ENCODE assay signal across 8 cellular contexts in genomic region chr17:19648475-19649406, GRCh38. TPM values are rescaled to one million over a fixed set of nuclear protein-coding genes. Genes with fewer than 3 reads are reported as not detected.
DNase-seq lines count a peak whose midpoint lies in the region; FAIRE-seq and TF ChIP-seq lines count a peak whose summit lies in the region.

ALDH3A2 (plus strand) TSS chr17:19648751; CDS start chr17:19648972, 221 bp downstream.

- peak within 1 kb of the TSS; percentile 96 for H3K4me2 ChIP-seq in SK-N-SH

- H3K36me3 ChIP-seq in SK-N-SH (replicated peaks in 1 of 2; ENCODE audit: control insufficient read depth in 1 of 2, insufficient read depth in 2 of 2, low read length in 1 of 2) (no peaks in the 10 kb centered on the region), neutrophil (peaks cover 3% of the 10 kb centered on the region)

- H3K27me3 ChIP-seq in SK-N-SH (ENCODE audit: insufficient read depth) = no peaks in the 10 kb centered on the region
- no peaks in the 10 kb centered on the region for H3K27me3 ChIP-seq in neutrophil

- peaks cover 11% of the 10 kb centered on the region for H3K36me3 Mint-ChIP-seq in HFFc6 (ENCODE audit: low read depth)
- H3K36me3 Mint-ChIP-seq in activated naive CD4-positive, alpha-beta T cell treated with anti-CD3 and anti-CD28 coated beads, Interleukin-2, amount 10 ng/mL, durations not matched to agents 7 days and 5 days = peaks cover 16% of the 10 kb centered on the region

- peak within 1 kb of the TSS; percentile 98 for H3K27ac Mint-ChIP-seq in HFFc6
- peak within 1 kb of the TSS; percentile 85 for H3K27ac Mint-ChIP-seq in activated naive CD4-positive, alpha-beta T cell treated with anti-CD3 and anti-CD28 coated beads, Interleukin-2, amount 10 ng/mL, durations not matched to agents 7 days and 5 days

- H3K9me3 ChIP-seq in SK-N-SH (no peaks in the 10 kb centered on the region), neutrophil (no peaks in the 10 kb centered on the region)

- DNase-seq in GM10248 (ENCODE audit: extremely low spot score) (peak; percentile 99), HFFc6 (peak; percentile 88), NB4 (ENCODE audit: low read depth) (peak; percentile 99), SK-N-SH (peak; percentile 99), frontal cortex (ENCODE audit: low spot score in 2 of 2) (peak; percentile 98 to 99), substantia nigra (lab: John Stamatoyannopoulos, UW) (peak; percentile 88 to 99 (median 97))
- DNase-seq in activated naive CD4-positive, alpha-beta T cell treated with anti-CD3 and anti-CD28 coated beads, Interleukin-2, amount 10 ng/mL, durations not matched to agents 7 days and 5 days = peak; percentile 96

- no peak; a peak in 1 of 4 replicates for TF ChIP-seq EP300 in SK-N-SH (IDR thresholded peaks at IDR 0.05; ENCODE audit: borderline replicate concordance in 1 of 2, low read depth in 1 of 2, low read length in 1 of 2)

- H3K9ac ChIP-seq in SK-N-SH = peak within 1 kb of the TSS; percentile 65

- no peaks in the 10 kb centered on the region for H4K20me1 ChIP-seq in SK-N-SH (ENCODE audit: insufficient read depth)

- no peak for FAIRE-seq in frontal cortex (lab: Jason Lieb, UNC)

- H3K27ac ChIP-seq in SK-N-SH (ENCODE audit: low read depth in 2 of 2, low read length in 1 of 2) = peak within 1 kb of the TSS; percentile 52 to 89
- H3K27ac ChIP-seq in neutrophil = peak within 1 kb of the TSS; percentile 70
- peak within 1 kb of the TSS; percentile 99 for H3K27ac ChIP-seq in substantia nigra (ENCODE audit: low read depth, low read length, poor library complexity, severe bottlenecking)

- H3K4me1 ChIP-seq in SK-N-SH (ENCODE audit: control insufficient read depth in 1 of 2, insufficient read depth in 2 of 2, low read depth in 1 of 2, low read length in 1 of 2) = peaks cover 14 to 31% of the 10 kb centered on the region in 2 experiments
- H3K4me1 ChIP-seq in neutrophil (ENCODE audit: control insufficient read depth in 1 of 2, insufficient read depth in 1 of 2, low read depth in 1 of 2, low read length in 1 of 2) = peaks cover 16 to 20% of the 10 kb centered on the region in 2 experiments

- peaks cover 67% of the 10 kb centered on the region for H3K4me1 Mint-ChIP-seq in HFFc6 (ENCODE audit: low read depth)
- H3K4me1 Mint-ChIP-seq in activated naive CD4-positive, alpha-beta T cell treated with anti-CD3 and anti-CD28 coated beads, Interleukin-2, amount 10 ng/mL, durations not matched to agents 7 days and 5 days = peaks cover 38% of the 10 kb centered on the region

- H3K9me2 ChIP-seq in SK-N-SH = no peaks in the 10 kb centered on the region

- POLR2A ChIA-PET in GM10248 (lab: Yijun Ruan, JAX) = interaction anchor here (1.0 to 1.6 kb wide), 3 partner anchors 12 to 146 kb away, joined by 3 to 5 read pairs (median 4); no protein-coding TSS in a partner anchor
- POLR2A ChIA-PET in SK-N-SH (lab: Yijun Ruan, JAX) = interaction anchor here (1.0 to 1.4 kb wide), 8 partner anchors 23 to 399 kb away, joined by 3 to 12 read pairs (median 4); no protein-coding TSS in a partner anchor

- peak within 1 kb of the TSS; percentile 96 for H3K4me3 Mint-ChIP-seq in HFFc6
- peak within 1 kb of the TSS; percentile 92 for H3K4me3 Mint-ChIP-seq in activated naive CD4-positive, alpha-beta T cell treated with anti-CD3 and anti-CD28 coated beads, Interleukin-2, amount 10 ng/mL, durations not matched to agents 7 days and 5 days

- TF ChIP-seq CTCF in GM10248 (IDR thresholded peaks at IDR 0.05; ENCODE audit: control extremely low read depth, extremely low read depth, low read depth, missing control alignments) (peak; percentile 30), HFFc6 (IDR thresholded peaks at IDR 0.05) (peak; percentile 39), NB4 (IDR thresholded peaks at IDR 0.05; ENCODE audit: low read depth, low read length) (no peak), SK-N-SH (IDR thresholded peaks at IDR 0.05) (0 out of 2 replicates have a peak, but pooled peaks have one; percentile 18), neutrophil (IDR thresholded peaks at IDR 0.05) (peak; percentile 23)

- CTCF ChIA-PET in GM10248 (lab: Yijun Ruan, JAX) = interaction anchor here (1.0 to 5.6 kb wide), 17 partner anchors 8 to 286 kb away, joined by 3 to 26 read pairs (median 13); partner anchors contain the start of genes B9D1 and MAPK7
- CTCF ChIA-PET in SK-N-SH (lab: Yijun Ruan, JAX) = interaction anchor here (0.7 to 3.6 kb wide), 18 partner anchors 8 to 286 kb away, joined by 3 to 32 read pairs (median 5); partner anchors contain the start of genes B9D1 and SLC47A1
- CTCF ChIA-PET in activated naive CD4-positive, alpha-beta T cell treated with anti-CD3 and anti-CD28 coated beads, Interleukin-2, amount 10 ng/mL, durations not matched to agents 7 days and 5 days (lab: Charles Lee) = interaction anchor here (0.5 to 3.9 kb wide), 7 partner anchors 57 to 1385 kb away, joined by 3 to 23 read pairs (median 4); no protein-coding TSS in a partner anchor

- 0 out of 2 replicates have a peak, but pooled peaks have one; percentile 28 for TF ChIP-seq RAD21 in SK-N-SH (IDR thresholded peaks at IDR 0.05; ENCODE audit: low read length)

- H3K27me3 Mint-ChIP-seq in HFFc6 (ENCODE audit: insufficient read depth) = peaks cover 6% of the 10 kb centered on the region; the same call in 1 of the 2 replicates
- peaks cover 27% of the 10 kb centered on the region for H3K27me3 Mint-ChIP-seq in activated naive CD4-positive, alpha-beta T cell treated with anti-CD3 and anti-CD28 coated beads, Interleukin-2, amount 10 ng/mL, durations not matched to agents 7 days and 5 days

- H3F3A ChIP-seq in SK-N-SH (replicated peaks; ENCODE audit: insufficient read depth) = peaks cover 6% of the 10 kb centered on the region

- H3K4me3 ChIP-seq in NB4 (ENCODE audit: low read depth, low read length) (peak within 1 kb of the TSS; percentile 76), SK-N-SH (ENCODE audit: low read depth in 2 of 2, low read length in 1 of 2) (peak within 1 kb of the TSS; percentile 76 to 87), neutrophil (ENCODE audit: low read depth in 1 of 2, low read length in 1 of 2) (peak within 1 kb of the TSS; percentile 80 to 91)

- no peaks in the 10 kb centered on the region for H3K9me3 Mint-ChIP-seq in HFFc6
- peaks cover 2% of the 10 kb centered on the region for H3K9me3 Mint-ChIP-seq in activated naive CD4-positive, alpha-beta T cell treated with anti-CD3 and anti-CD28 coated beads, Interleukin-2, amount 10 ng/mL, durations not matched to agents 7 days and 5 days

- TF ChIP-seq POLR2A in NB4 (IDR thresholded peaks at IDR 0.05; ENCODE audit: extremely low read depth, insufficient read length) = peak; percentile 90

- peak within 1 kb of the TSS; percentile 85 for H2AFZ ChIP-seq in SK-N-SH (ENCODE audit: low read depth)

- WGBS in SK-N-SH (ENCODE audit: low lambda C conversion rate) = 2% methylated on average over 30 of the region's 73 CpGs

- H3K79me2 ChIP-seq in SK-N-SH (ENCODE audit: insufficient read depth) = peaks cover 33% of the 10 kb centered on the region

TF ChIP-seq in SK-N-SH, 30 proteins besides CTCF, POLR2A, EP300 and RAD21 (continues in another document):
- TF ChIP-seq FOXM1 (IDR thresholded peaks at IDR 0.05; ENCODE audit: low read depth) = no peak
- TF ChIP-seq GATA2 (CRISPR knock-in tag; IDR thresholded peaks at IDR 0.05) = 0 out of 2 replicates have a peak, but pooled peaks have one; percentile 17
- peak; percentile 90 for TF ChIP-seq USF2 (IDR thresholded peaks at IDR 0.05; ENCODE audit: borderline replicate concordance, low read depth, low read length)
- TF ChIP-seq ELF1 (IDR thresholded peaks at IDR 0.05) = no peak
- TF ChIP-seq MEF2A (IDR thresholded peaks at IDR 0.05; ENCODE audit: borderline replicate concordance, low read depth) = no peak
- no peak for TF ChIP-seq SMC3 (IDR thresholded peaks at IDR 0.05; ENCODE audit: low read depth, low read length)
- TF ChIP-seq NRF1 (IDR thresholded peaks at IDR 0.05; ENCODE audit: low read depth, low read length) = peak; percentile 44
- TF ChIP-seq NFIC (IDR thresholded peaks at IDR 0.05; ENCODE audit: borderline replicate concordance) = peak; percentile 40; the same call in 1 of the 2 replicates
- peak; percentile 89 for TF ChIP-seq MXI1 (IDR thresholded peaks at IDR 0.05; ENCODE audit: low read depth, low read length)
- TF ChIP-seq CHD2 (IDR thresholded peaks at IDR 0.05; ENCODE audit: low read length, partially characterized antibody) = peak; percentile 32
- no peak for TF ChIP-seq TCF12 (IDR thresholded peaks at IDR 0.05)
- no peak for TF ChIP-seq TEAD4 (IDR thresholded peaks at IDR 0.05; ENCODE audit: borderline replicate concordance, insufficient read depth)
- TF ChIP-seq IRF3 (IDR thresholded peaks at IDR 0.05; ENCODE audit: low read depth, low read length) = 0 out of 2 replicates have a peak, but pooled peaks have one; percentile 22

RNA-seq across cellular contexts. Expression of gene ALDH3A2, which starts in this region (rescaled TPM):
- total RNA-seq in HFFc6 (2021; fragmentation: NEBNext Ultra II Directional; extraction: Animal tissue kit (Norgen Biotek cat#: 25700)) = 10 to 100 TPM; 12.0 to 20.6 (median 18.4) TPM
- 16.6 and 23.3 TPM in 2 replicates for polyA plus RNA-seq in SK-N-SH (2012; rRNA removed)
- polyA plus RNA-seq in SK-N-SH (2012; cell fraction: cytosol; rRNA removed) = 19.0 and 20.2 TPM in 2 replicates
- 44.9 and 65.6 TPM in 2 replicates for polyA plus RNA-seq in SK-N-SH (2012; cell fraction: nucleus; rRNA removed)
- 67.7 TPM for total RNA-seq in frontal cortex

Comparison
In these comparisons a context has a peak if more than half of its experiments do, and no peak if none do; other contexts are left out.
1. Peak in every context shown above with its lines: DNase-seq, H3K4me3 ChIP-seq and H3K27ac ChIP-seq.